Comparison of ENCODE assay signal across 12 cellular contexts in the genomic region with DNA sequence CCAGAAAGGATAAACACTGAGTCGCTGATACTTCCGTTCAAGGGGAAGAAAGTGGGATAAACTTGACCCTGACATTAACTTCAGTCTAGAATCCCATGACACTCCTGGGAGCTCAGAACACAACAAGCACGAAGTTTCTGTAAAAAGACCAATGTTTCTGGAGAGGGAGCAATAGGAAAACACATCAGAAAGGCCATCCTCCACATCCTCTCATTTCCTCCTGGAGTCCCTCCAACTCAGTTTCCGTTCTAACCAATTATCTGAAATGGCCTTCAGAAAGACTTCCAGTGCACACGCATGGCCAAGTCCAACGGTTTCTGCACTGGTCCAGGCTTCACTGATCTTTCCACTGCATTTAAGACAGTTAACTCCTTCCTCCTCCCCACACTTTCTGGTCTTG.
DNase-seq lines count a peak whose midpoint lies in the region; ATAC-seq and TF ChIP-seq lines count a peak whose summit lies in the region.
"Had no signal": no experiment of that assay in that cellular context is flagged by ENCODE, and none has a peak within 500 bp of the region (broad histone marks: within the 10 kb centered on the region; RNA-seq: fewer than 3 reads in every experiment).

No MANE protein-coding gene starts in this region.

- peaks cover 97% of the 10 kb centered on the region for H3K4me1 ChIP-seq in left ventricle myocardium inferior
- peaks cover 32 to 75% (median 47%) of the 10 kb centered on the region in 3 donors for H3K4me1 ChIP-seq in skeletal muscle tissue (ENCODE audit: control insufficient read depth in 3 of 3, insufficient read depth in 3 of 3, low read length in 3 of 3)

- in situ Hi-C loops in astrocyte of the spinal cord (cut with HindIII; ENCODE audit: low sequenced_read_pairs) = no loop called here

- H3K9ac ChIP-seq in skeletal muscle tissue (ENCODE audit: low read depth in 1 of 3, low read length in 3 of 3) = no peak overlapping the region

- intact Hi-C loops in left ventricle myocardium inferior (cut with micrococcal nuclease) = no loop called here

- H3K9me3 ChIP-seq in left ventricle myocardium inferior (replicated peaks) (no peaks in the 10 kb centered on the region), skeletal muscle tissue (ENCODE audit: control insufficient read depth in 3 of 3, low read length in 3 of 3) (no peaks in the 10 kb centered on the region)

- no peak overlapping the region for H3K4me3 ChIP-seq in astrocyte of the spinal cord (ENCODE audit: low read depth, low read length)
- H3K4me3 ChIP-seq in left ventricle myocardium inferior = no peak overlapping the region
- no peak overlapping the region for H3K4me3 ChIP-seq in skeletal muscle tissue (ENCODE audit: low read length in 3 of 3)

- H3K36me3 ChIP-seq in left ventricle myocardium inferior (no peaks in the 10 kb centered on the region), skeletal muscle tissue (ENCODE audit: control insufficient read depth in 3 of 3, insufficient read depth in 3 of 3, low read length in 3 of 3) (no peaks in the 10 kb centered on the region)

- DNase-seq in EL = peak; percentile 4
- DNase-seq in astrocyte of the spinal cord (ENCODE audit: low read depth, low spot score) = peak; percentile 33
- no peak for DNase-seq in left ventricle myocardium inferior
- DNase-seq in NCI-H510A (lab: John Stamatoyannopoulos, UW) = no peak
- DNase-seq in T-helper 9 cell = no peak
- DNase-seq: activated CD4-positive, CD25-positive, alpha-beta regulatory T cell; activated T-cell treated with anti-CD3 and anti-CD28 coated beads, Interleukin-2, amount 50 U/mL, for 1 hour; C1 segment of cervical spinal cord; SHP77 had no signal

- TF ChIP-seq CTCF in astrocyte of the spinal cord (IDR thresholded peaks at IDR 0.05; ENCODE audit: low read depth, low read length) (no peak), left ventricle myocardium inferior (IDR thresholded peaks at IDR 0.05; ENCODE audit: borderline replicate concordance) (no peak)

- H3K27ac ChIP-seq in left ventricle myocardium inferior (replicated peaks) (peak overlapping the region; percentile 92), skeletal muscle tissue (ENCODE audit: low read depth, low read length) (peak overlapping the region; percentile 76)

- ATAC-seq in GM21825 (IDR thresholded peaks at IDR 0.05; ENCODE audit: unreplicated experiment) (no peak), SK-N-SH treated with all-trans-retinoic acid at 6 μM for 48 hours (no peak)

- no peaks in the 10 kb centered on the region for H3K27me3 ChIP-seq in left ventricle myocardium inferior (ENCODE audit: low read depth)
- no peaks in the 10 kb centered on the region for H3K27me3 ChIP-seq in skeletal muscle tissue (ENCODE audit: control insufficient read depth in 3 of 3, insufficient read depth in 3 of 3, low read length in 3 of 3)

TF ChIP-seq in SK-N-SH treated with all-trans-retinoic acid at 6 μM for 48 hours, 23 proteins besides CTCF, POLR2A, EP300 and RAD21:
- TF ChIP-seq CSDC2 (CRISPR knock-in tag; IDR thresholded peaks at IDR 0.05) (no peak), ZFP3 (CRISPR knock-in tag; IDR thresholded peaks at IDR 0.05) (no peak), OSR1 (CRISPR knock-in tag; IDR thresholded peaks at IDR 0.05) (no peak), PPARA (CRISPR knock-in tag; IDR thresholded peaks at IDR 0.05; ENCODE audit: borderline replicate concordance) (no peak), RARB (CRISPR knock-in tag; IDR thresholded peaks at IDR 0.05) (no peak), ZNF8 (CRISPR knock-in tag; IDR thresholded peaks at IDR 0.05) (no peak), SNAI2 (CRISPR knock-in tag; IDR thresholded peaks at IDR 0.05) (no peak), GLIS3 (CRISPR knock-in tag; IDR thresholded peaks at IDR 0.05) (no peak), TCF4 (CRISPR knock-in tag; IDR thresholded peaks at IDR 0.05; ENCODE audit: borderline replicate concordance) (no peak), ZNF565 (CRISPR knock-in tag; conservative IDR thresholded peaks at IDR 0.05; ENCODE audit: low read depth) (no peak)
- TF ChIP-seq, protein P1, sequence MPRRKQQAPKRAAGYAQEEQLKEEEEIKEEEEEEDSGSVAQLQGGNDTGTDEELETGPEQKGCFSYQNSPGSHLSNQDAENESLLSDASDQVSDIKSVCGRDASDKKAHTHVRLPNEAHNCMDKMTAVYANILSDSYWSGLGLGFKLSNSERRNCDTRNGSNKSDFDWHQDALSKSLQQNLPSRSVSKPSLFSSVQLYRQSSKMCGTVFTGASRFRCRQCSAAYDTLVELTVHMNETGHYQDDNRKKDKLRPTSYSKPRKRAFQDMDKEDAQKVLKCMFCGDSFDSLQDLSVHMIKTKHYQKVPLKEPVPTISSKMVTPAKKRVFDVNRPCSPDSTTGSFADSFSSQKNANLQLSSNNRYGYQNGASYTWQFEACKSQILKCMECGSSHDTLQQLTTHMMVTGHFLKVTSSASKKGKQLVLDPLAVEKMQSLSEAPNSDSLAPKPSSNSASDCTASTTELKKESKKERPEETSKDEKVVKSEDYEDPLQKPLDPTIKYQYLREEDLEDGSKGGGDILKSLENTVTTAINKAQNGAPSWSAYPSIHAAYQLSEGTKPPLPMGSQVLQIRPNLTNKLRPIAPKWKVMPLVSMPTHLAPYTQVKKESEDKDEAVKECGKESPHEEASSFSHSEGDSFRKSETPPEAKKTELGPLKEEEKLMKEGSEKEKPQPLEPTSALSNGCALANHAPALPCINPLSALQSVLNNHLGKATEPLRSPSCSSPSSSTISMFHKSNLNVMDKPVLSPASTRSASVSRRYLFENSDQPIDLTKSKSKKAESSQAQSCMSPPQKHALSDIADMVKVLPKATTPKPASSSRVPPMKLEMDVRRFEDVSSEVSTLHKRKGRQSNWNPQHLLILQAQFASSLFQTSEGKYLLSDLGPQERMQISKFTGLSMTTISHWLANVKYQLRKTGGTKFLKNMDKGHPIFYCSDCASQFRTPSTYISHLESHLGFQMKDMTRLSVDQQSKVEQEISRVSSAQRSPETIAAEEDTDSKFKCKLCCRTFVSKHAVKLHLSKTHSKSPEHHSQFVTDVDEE (CRISPR knock-in tag; IDR thresholded peaks at IDR 0.05) = no peak
- TF ChIP-seq, protein P2, sequence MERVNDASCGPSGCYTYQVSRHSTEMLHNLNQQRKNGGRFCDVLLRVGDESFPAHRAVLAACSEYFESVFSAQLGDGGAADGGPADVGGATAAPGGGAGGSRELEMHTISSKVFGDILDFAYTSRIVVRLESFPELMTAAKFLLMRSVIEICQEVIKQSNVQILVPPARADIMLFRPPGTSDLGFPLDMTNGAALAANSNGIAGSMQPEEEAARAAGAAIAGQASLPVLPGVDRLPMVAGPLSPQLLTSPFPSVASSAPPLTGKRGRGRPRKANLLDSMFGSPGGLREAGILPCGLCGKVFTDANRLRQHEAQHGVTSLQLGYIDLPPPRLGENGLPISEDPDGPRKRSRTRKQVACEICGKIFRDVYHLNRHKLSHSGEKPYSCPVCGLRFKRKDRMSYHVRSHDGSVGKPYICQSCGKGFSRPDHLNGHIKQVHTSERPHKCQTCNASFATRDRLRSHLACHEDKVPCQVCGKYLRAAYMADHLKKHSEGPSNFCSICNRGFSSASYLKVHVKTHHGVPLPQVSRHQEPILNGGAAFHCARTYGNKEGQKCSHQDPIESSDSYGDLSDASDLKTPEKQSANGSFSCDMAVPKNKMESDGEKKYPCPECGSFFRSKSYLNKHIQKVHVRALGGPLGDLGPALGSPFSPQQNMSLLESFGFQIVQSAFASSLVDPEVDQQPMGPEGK (CRISPR knock-in tag; IDR thresholded peaks at IDR 0.05; ENCODE audit: borderline replicate concordance) = no peak
- TF ChIP-seq, protein P3, sequence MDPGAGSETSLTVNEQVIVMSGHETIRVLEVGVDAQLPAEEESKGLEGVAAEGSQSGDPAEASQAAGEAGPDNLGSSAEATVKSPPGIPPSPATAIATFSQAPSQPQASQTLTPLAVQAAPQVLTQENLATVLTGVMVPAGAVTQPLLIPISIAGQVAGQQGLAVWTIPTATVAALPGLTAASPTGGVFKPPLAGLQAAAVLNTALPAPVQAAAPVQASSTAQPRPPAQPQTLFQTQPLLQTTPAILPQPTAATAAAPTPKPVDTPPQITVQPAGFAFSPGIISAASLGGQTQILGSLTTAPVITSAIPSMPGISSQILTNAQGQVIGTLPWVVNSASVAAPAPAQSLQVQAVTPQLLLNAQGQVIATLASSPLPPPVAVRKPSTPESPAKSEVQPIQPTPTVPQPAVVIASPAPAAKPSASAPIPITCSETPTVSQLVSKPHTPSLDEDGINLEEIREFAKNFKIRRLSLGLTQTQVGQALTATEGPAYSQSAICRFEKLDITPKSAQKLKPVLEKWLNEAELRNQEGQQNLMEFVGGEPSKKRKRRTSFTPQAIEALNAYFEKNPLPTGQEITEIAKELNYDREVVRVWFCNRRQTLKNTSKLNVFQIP (CRISPR knock-in tag; IDR thresholded peaks at IDR 0.05; ENCODE audit: borderline replicate concordance, low read depth) = no peak

Comparison
In these comparisons a context has a peak if more than half of its experiments do, and no peak if none do; other contexts are left out.
1. DNase-seq: peak in EL (single experiment) and astrocyte of the spinal cord (single experiment); none in left ventricle myocardium inferior (single experiment), NCI-H510A (single experiment) and T-helper 9 cell (single experiment).